In the genomic region with DNA sequence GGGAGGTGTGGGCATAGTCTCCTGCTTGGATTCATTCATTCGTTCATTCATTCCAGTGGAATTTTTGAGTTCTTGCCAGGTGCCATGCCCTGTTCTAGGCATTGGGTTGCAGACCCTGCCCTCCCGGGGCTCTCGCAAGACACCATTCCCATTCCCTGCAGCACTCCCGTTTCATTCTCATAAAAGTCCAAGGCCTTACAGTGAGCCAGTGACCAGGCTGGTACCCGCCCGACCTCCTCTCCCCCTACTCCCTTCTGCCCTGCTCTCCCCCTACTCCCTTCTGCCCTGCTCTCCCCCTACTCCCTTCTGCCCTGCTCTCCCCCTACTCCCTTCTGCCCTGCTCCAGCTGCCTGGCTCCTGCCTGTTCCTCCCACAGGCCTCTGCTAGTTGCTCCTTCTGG, we compare ENCODE assay signal across 2 cellular contexts.
TF ChIP-seq lines count a peak whose summit lies in the region.

No MANE protein-coding gene starts in this region.

TF ChIP-seq in SK-N-SH, 30 proteins besides CTCF, POLR2A, EP300 and RAD21 (continued from another document):
- TF ChIP-seq, protein P1, sequence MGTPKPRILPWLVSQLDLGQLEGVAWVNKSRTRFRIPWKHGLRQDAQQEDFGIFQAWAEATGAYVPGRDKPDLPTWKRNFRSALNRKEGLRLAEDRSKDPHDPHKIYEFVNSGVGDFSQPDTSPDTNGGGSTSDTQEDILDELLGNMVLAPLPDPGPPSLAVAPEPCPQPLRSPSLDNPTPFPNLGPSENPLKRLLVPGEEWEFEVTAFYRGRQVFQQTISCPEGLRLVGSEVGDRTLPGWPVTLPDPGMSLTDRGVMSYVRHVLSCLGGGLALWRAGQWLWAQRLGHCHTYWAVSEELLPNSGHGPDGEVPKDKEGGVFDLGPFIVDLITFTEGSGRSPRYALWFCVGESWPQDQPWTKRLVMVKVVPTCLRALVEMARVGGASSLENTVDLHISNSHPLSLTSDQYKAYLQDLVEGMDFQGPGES (IDR thresholded peaks at IDR 0.05; ENCODE audit: low read depth, low read length): no peak
- TF ChIP-seq RFX5 (IDR thresholded peaks at IDR 0.05; ENCODE audit: low read length): no peak
TF ChIP-seq in SK-N-SH: peak in this region for 0.

TF ChIP-seq in SK-N-SH treated with all-trans-retinoic acid at 6 μM for 48 hours, 23 proteins besides CTCF, POLR2A, EP300 and RAD21 (continued from another document):
- TF ChIP-seq, protein P2, sequence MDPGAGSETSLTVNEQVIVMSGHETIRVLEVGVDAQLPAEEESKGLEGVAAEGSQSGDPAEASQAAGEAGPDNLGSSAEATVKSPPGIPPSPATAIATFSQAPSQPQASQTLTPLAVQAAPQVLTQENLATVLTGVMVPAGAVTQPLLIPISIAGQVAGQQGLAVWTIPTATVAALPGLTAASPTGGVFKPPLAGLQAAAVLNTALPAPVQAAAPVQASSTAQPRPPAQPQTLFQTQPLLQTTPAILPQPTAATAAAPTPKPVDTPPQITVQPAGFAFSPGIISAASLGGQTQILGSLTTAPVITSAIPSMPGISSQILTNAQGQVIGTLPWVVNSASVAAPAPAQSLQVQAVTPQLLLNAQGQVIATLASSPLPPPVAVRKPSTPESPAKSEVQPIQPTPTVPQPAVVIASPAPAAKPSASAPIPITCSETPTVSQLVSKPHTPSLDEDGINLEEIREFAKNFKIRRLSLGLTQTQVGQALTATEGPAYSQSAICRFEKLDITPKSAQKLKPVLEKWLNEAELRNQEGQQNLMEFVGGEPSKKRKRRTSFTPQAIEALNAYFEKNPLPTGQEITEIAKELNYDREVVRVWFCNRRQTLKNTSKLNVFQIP (CRISPR knock-in tag; IDR thresholded peaks at IDR 0.05; ENCODE audit: borderline replicate concordance, low read depth): no peak
- TF ChIP-seq, protein P3, sequence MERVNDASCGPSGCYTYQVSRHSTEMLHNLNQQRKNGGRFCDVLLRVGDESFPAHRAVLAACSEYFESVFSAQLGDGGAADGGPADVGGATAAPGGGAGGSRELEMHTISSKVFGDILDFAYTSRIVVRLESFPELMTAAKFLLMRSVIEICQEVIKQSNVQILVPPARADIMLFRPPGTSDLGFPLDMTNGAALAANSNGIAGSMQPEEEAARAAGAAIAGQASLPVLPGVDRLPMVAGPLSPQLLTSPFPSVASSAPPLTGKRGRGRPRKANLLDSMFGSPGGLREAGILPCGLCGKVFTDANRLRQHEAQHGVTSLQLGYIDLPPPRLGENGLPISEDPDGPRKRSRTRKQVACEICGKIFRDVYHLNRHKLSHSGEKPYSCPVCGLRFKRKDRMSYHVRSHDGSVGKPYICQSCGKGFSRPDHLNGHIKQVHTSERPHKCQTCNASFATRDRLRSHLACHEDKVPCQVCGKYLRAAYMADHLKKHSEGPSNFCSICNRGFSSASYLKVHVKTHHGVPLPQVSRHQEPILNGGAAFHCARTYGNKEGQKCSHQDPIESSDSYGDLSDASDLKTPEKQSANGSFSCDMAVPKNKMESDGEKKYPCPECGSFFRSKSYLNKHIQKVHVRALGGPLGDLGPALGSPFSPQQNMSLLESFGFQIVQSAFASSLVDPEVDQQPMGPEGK (CRISPR knock-in tag; IDR thresholded peaks at IDR 0.05; ENCODE audit: borderline replicate concordance): no peak
- TF ChIP-seq TCF4 (CRISPR knock-in tag; IDR thresholded peaks at IDR 0.05; ENCODE audit: borderline replicate concordance): no peak
- TF ChIP-seq ZNF565 (CRISPR knock-in tag; conservative IDR thresholded peaks at IDR 0.05; ENCODE audit: low read depth): no peak
